12 cellular contexts compared by ENCODE assay signal in genomic region chr18:76803413-76803812, GRCh38. TPM values are rescaled to one million over a fixed set of nuclear protein-coding genes. Genes with fewer than 3 reads are reported as not detected.
DNase-seq lines count a peak whose midpoint lies in the region; ATAC-seq and TF ChIP-seq lines count a peak whose summit lies in the region.
"Had no signal": no experiment of that assay in that cellular context is flagged by ENCODE, and none has a peak within 500 bp of the region (broad histone marks: within the 10 kb centered on the region; RNA-seq: fewer than 3 reads in every experiment).

No MANE protein-coding gene starts in this region.

- H3K9me3 Mint-ChIP-seq in naive thymus-derived CD4-positive, alpha-beta T cell = peaks cover 0 to 2% (median 0%) of the 10 kb centered on the region in 11 donors
- H3K9me3 Mint-ChIP-seq: central memory CD8-positive, alpha-beta T cell had no signal

- H3K27me3 ChIP-seq in BLaER1 (no peaks in the 10 kb centered on the region), DOHH2 (ENCODE audit: control insufficient read depth, low read length) (peaks cover 4% of the 10 kb centered on the region; the same call in 1 of the 2 replicates), SU-DHL-6 (ENCODE audit: low read length) (no peaks in the 10 kb centered on the region), MG63 (no peaks in the 10 kb centered on the region)
- H3K27me3 ChIP-seq in naive thymus-derived CD4-positive, alpha-beta T cell (ENCODE audit: control insufficient read depth in 2 of 2, insufficient read depth in 2 of 2, low read length in 2 of 2) = no peaks in the 10 kb centered on the region

- no peak for ATAC-seq in naive thymus-derived CD4-positive, alpha-beta T cell
- ATAC-seq in HG03460 (IDR thresholded peaks at IDR 0.05; ENCODE audit: unreplicated experiment) = no peak

- H3K36me3 ChIP-seq in BLaER1 (peaks cover 19% of the 10 kb centered on the region), DOHH2 (ENCODE audit: control insufficient read depth, low read length) (no peaks in the 10 kb centered on the region), SU-DHL-6 (ENCODE audit: low read length) (0 out of 2 replicates have a peak, but pooled peaks cover 2% of the 10 kb centered on the region), MG63 (no peaks in the 10 kb centered on the region)
- no peaks in the 10 kb centered on the region for H3K36me3 ChIP-seq in naive thymus-derived CD4-positive, alpha-beta T cell (ENCODE audit: control insufficient read depth in 2 of 3, insufficient read depth in 3 of 3, low read length in 3 of 3)
- H3K36me3 ChIP-seq: suprapubic skin, WERI-Rb-1 had no signal

- H3K4me1 ChIP-seq in BLaER1 (peaks cover 5% of the 10 kb centered on the region; the same call in 1 of the 2 replicates), DOHH2 (ENCODE audit: control insufficient read depth, low read length) (peaks cover 12% of the 10 kb centered on the region)
- peaks cover 5 to 8% of the 10 kb centered on the region in 2 donors for H3K4me1 ChIP-seq in naive thymus-derived CD4-positive, alpha-beta T cell (ENCODE audit: control insufficient read depth in 2 of 2, insufficient read depth in 2 of 2, low read length in 2 of 2)
- H3K4me1 ChIP-seq: Caco-2 had no signal

- TF ChIP-seq CTCF in DOHH2 (IDR thresholded peaks at IDR 0.05; ENCODE audit: low read depth, low read length, poor library complexity, severe bottlenecking) (no peak), SU-DHL-6 (IDR thresholded peaks at IDR 0.05; ENCODE audit: insufficient read depth, low read length, poor library complexity, severe bottlenecking) (no peak)

- peaks cover 6 to 13% (median 8%) of the 10 kb centered on the region in 7 donors for H3K4me1 Mint-ChIP-seq in naive thymus-derived CD4-positive, alpha-beta T cell

- H3K4me2 ChIP-seq in BLaER1 = peak overlapping the region; percentile 31; the same call in 1 of the 2 replicates
- H3K4me2 ChIP-seq in DOHH2 (ENCODE audit: low read length) = peak overlapping the region; percentile 53
- peak overlapping the region; percentile 36 for H3K4me2 ChIP-seq in SU-DHL-6 (ENCODE audit: low read depth, low read length, poor library complexity, severe bottlenecking)

- H3K27me3 Mint-ChIP-seq in naive thymus-derived CD4-positive, alpha-beta T cell = peaks cover 0 to 20% (median 8%) of the 10 kb centered on the region in 5 donors

- H3K79me2 ChIP-seq in DOHH2 (ENCODE audit: control insufficient read depth, low read length) (no peaks in the 10 kb centered on the region), SU-DHL-6 (ENCODE audit: insufficient read depth, low read length) (no peaks in the 10 kb centered on the region)

- H3K27ac Mint-ChIP-seq in naive thymus-derived CD4-positive, alpha-beta T cell = peak overlapping the region in 2 of 9 donors; percentile 4

- H2AFZ ChIP-seq in SU-DHL-6 (ENCODE audit: low read depth, low read length, severe bottlenecking) = no peak overlapping the region

- CTCF ChIA-PET in naive thymus-derived CD4-positive, alpha-beta T cell (lab: Charles Lee) = interaction anchor here (0.5 to 3.7 kb wide), 27 partner anchors 9 to 666 kb away, joined by 3 to 18 read pairs (median 3); no protein-coding TSS in a partner anchor

- H3K27ac ChIP-seq in BLaER1 (no peak overlapping the region), DOHH2 (ENCODE audit: low read depth, low read length) (no peak overlapping the region), SU-DHL-6 (ENCODE audit: low read depth, low read length) (no peak overlapping the region)
- H3K27ac ChIP-seq in naive thymus-derived CD4-positive, alpha-beta T cell (ENCODE audit: low read depth, low read length) = no peak overlapping the region
- H3K27ac ChIP-seq: suprapubic skin, WERI-Rb-1 had no signal

- H3K9ac ChIP-seq in BLaER1 (no peak overlapping the region), SU-DHL-6 (ENCODE audit: low read length) (no peak overlapping the region)

- H3K9me3 ChIP-seq in BLaER1 = peaks cover 17% of the 10 kb centered on the region
- H3K9me3 ChIP-seq in DOHH2 (ENCODE audit: control insufficient read depth, insufficient read depth, low read length) = no peaks in the 10 kb centered on the region
- H3K9me3 ChIP-seq in SU-DHL-6 (ENCODE audit: insufficient read depth, low read length) = no peaks in the 10 kb centered on the region
- H3K9me3 ChIP-seq in naive thymus-derived CD4-positive, alpha-beta T cell (ENCODE audit: control insufficient read depth in 2 of 3, low read length in 3 of 3) = no peaks in the 10 kb centered on the region
- H3K9me3 ChIP-seq in MG63 = no peaks in the 10 kb centered on the region
- H3K9me3 ChIP-seq: Caco-2, suprapubic skin had no signal

- POLR2A ChIA-PET in naive thymus-derived CD4-positive, alpha-beta T cell (lab: Charles Lee) = no interaction called here

- DNase-seq in naive thymus-derived CD4-positive, alpha-beta T cell = no peak
- DNase-seq in DMS153 treated with DMSO at 0.1 percent for 48 hours (lab: John Stamatoyannopoulos, UW; ENCODE audit: unreplicated experiment) (no peak), MG63 (no peak)
- DNase-seq: GOT3 had no signal

- peaks cover 3% of the 10 kb centered on the region for H3F3A ChIP-seq in DOHH2 (ENCODE audit: control insufficient read depth, insufficient read depth)
- H3F3A ChIP-seq in SU-DHL-6 (ENCODE audit: insufficient read depth) = peaks cover 5% of the 10 kb centered on the region; the same call in 1 of the 2 replicates

- intact Hi-C loops in naive thymus-derived CD4-positive, alpha-beta T cell (cut with micrococcal nuclease) = loop anchor here (1.0 to 5.0 kb wide), 8 partner anchors 18 to 404 kb away; no protein-coding TSS in a partner anchor

- H4K20me1 ChIP-seq in BLaER1 = no peaks in the 10 kb centered on the region
- H4K20me1 ChIP-seq in DOHH2 (ENCODE audit: control insufficient read depth, insufficient read depth, low read depth, low read length) = no peaks in the 10 kb centered on the region
- H4K20me1 ChIP-seq in SU-DHL-6 (ENCODE audit: low read depth, low read length) = no peaks in the 10 kb centered on the region

- peak overlapping the region in 9 of 10 donors; percentile 27 to 71 (median 53) for H3K4me3 Mint-ChIP-seq in naive thymus-derived CD4-positive, alpha-beta T cell
- H3K4me3 Mint-ChIP-seq: central memory CD8-positive, alpha-beta T cell had no signal

- H3K4me3 ChIP-seq in BLaER1 (no peak overlapping the region), DOHH2 (ENCODE audit: low read length) (peak overlapping the region; percentile 39), SU-DHL-6 (ENCODE audit: insufficient read depth, low read length, poor library complexity, severe bottlenecking) (no peak overlapping the region), MG63 (no peak overlapping the region)
- no peak overlapping the region for H3K4me3 ChIP-seq in naive thymus-derived CD4-positive, alpha-beta T cell (ENCODE audit: low read length)
- H3K4me3 ChIP-seq: suprapubic skin had no signal

- peaks cover 0 to 8% (median 2%) of the 10 kb centered on the region in 5 donors for H3K36me3 Mint-ChIP-seq in naive thymus-derived CD4-positive, alpha-beta T cell

- no peaks in the 10 kb centered on the region for H3K9me2 ChIP-seq in DOHH2 (replicated peaks; ENCODE audit: control insufficient read depth, low read length)
- H3K9me2 ChIP-seq in SU-DHL-6 (replicated peaks; ENCODE audit: insufficient read depth, low read length) = no peaks in the 10 kb centered on the region

RNA-seq across cellular contexts. Expression of gene ZNF236, which starts 18.9 kb away (rescaled TPM):
- 10 to 100 TPM; 25.9 to 34.5 (median 30.6) TPM for total RNA-seq in naive thymus-derived CD4-positive, alpha-beta T cell
- polyA plus RNA-seq in naive thymus-derived CD4-positive, alpha-beta T cell = 10 to 100 TPM in 1 of 2 donors, 1 to 10 TPM in 1; 5.7 to 12.6 TPM
- 4.4 and 43.2 TPM in 2 replicates for total RNA-seq in MG63 (2014; rRNA removed; shearing (Covaris generic); ENCODE audit: low replicate concordance)
